ENCODE assay signal across 16 cellular contexts in genomic region chr18:61855127-61855991, GRCh38.
"Had no signal": no experiment of that assay in that cellular context is flagged by ENCODE, and none has a peak within 500 bp of the region (broad histone marks: within the 10 kb centered on the region; RNA-seq: fewer than 3 reads in every experiment).

No MANE protein-coding gene starts in this region.

- H3K36me3 Mint-ChIP-seq: natural killer cell treated with Interleukin-12 subunit alpha and Interleukin-12 subunit beta and Interleukin-15 and Interleukin-18, amount 100 ng/mL, for 72 hours; T-cell had no signal

- ATAC-seq: activated CD8-positive, alpha-beta T cell treated with anti-CD3 and anti-CD28 coated beads for 36 hours; activated naive CD8-positive, alpha-beta T cell treated with anti-CD3 and anti-CD28 coated beads, Interleukin-2, amount 50 U/mL, for 24 hours; left colon; natural killer cell treated with Interleukin-12 subunit alpha and Interleukin-12 subunit beta and Interleukin-15 and Interleukin-18, amount 100 ng/mL, for 72 hours; psoas muscle; T-cell had no signal

- DNase-seq: activated CD4-positive, alpha-beta T cell treated with anti-CD3 and anti-CD28 coated beads for 4 hours; activated CD8-positive, alpha-beta memory T cell treated with anti-CD3 and anti-CD28 coated beads, Interleukin-2, amount 50 U/mL, for 48 hours; activated CD8-positive, alpha-beta T cell treated with anti-CD3 and anti-CD28 coated beads for 36 hours; activated naive CD4-positive, alpha-beta T cell; activated naive CD8-positive, alpha-beta T cell treated with anti-CD3 and anti-CD28 coated beads, Interleukin-2, amount 50 U/mL, for 24 hours; endodermal cell; glutamatergic neuron; left colon; psoas muscle; stimulated activated CD4-positive, alpha-beta T cell treated with anti-CD3 and anti-CD28 coated beads, Interleukin-4, amount 100 ng/mL, for 24 hours; T-cell; T1000; uterus had no signal

- H3K9me3 ChIP-seq: ascending aorta, psoas muscle, thyroid gland, uterus had no signal

- H3K36me3 ChIP-seq: ascending aorta, thyroid gland, uterus had no signal

- H3K27ac Mint-ChIP-seq: activated CD8-positive, alpha-beta T cell treated with anti-CD3 and anti-CD28 coated beads for 36 hours; activated naive CD8-positive, alpha-beta T cell treated with anti-CD3 and anti-CD28 coated beads, Interleukin-2, amount 50 U/mL, for 24 hours; endodermal cell; natural killer cell treated with Interleukin-12 subunit alpha and Interleukin-12 subunit beta and Interleukin-15 and Interleukin-18, amount 100 ng/mL, for 72 hours; T-cell had no signal

- H3K4me1 Mint-ChIP-seq: activated naive CD8-positive, alpha-beta T cell treated with anti-CD3 and anti-CD28 coated beads, Interleukin-2, amount 50 U/mL, for 24 hours; T-cell had no signal

- H3K4me3 Mint-ChIP-seq: activated CD8-positive, alpha-beta T cell treated with anti-CD3 and anti-CD28 coated beads for 36 hours; activated naive CD8-positive, alpha-beta T cell treated with anti-CD3 and anti-CD28 coated beads, Interleukin-2, amount 50 U/mL, for 24 hours; endodermal cell; natural killer cell treated with Interleukin-12 subunit alpha and Interleukin-12 subunit beta and Interleukin-15 and Interleukin-18, amount 100 ng/mL, for 72 hours; T-cell had no signal

- H3K9me3 Mint-ChIP-seq: activated CD8-positive, alpha-beta T cell treated with anti-CD3 and anti-CD28 coated beads for 36 hours; activated naive CD8-positive, alpha-beta T cell treated with anti-CD3 and anti-CD28 coated beads, Interleukin-2, amount 50 U/mL, for 24 hours; endodermal cell; natural killer cell treated with Interleukin-12 subunit alpha and Interleukin-12 subunit beta and Interleukin-15 and Interleukin-18, amount 100 ng/mL, for 72 hours; T-cell had no signal

- H3K4me1 ChIP-seq: psoas muscle, uterus had no signal

- H3K4me3 ChIP-seq: ascending aorta, psoas muscle, thyroid gland, uterus had no signal

- H3K27ac ChIP-seq: ascending aorta, psoas muscle, uterus had no signal

- H3K27me3 ChIP-seq: ascending aorta, thyroid gland, uterus had no signal
